14 cellular contexts compared by ENCODE assay signal in the genomic region with DNA sequence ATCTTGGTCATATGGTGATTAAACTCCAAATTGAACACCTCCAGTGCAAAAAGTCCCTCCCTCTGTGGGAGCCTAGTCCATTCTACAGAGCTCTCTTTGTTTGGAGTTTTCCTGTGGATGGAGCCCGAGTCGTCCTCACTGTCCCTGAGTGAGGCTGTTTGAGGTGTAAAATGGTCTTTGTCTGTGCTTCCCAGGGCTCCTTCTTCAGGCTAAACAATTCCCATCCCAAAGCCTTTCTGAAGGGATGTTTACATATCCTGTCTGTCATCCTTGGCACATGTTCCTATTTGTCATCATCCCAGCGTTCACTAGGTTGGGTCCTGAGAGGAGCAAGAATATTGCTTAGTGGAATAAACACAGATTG.
DNase-seq lines count a peak whose midpoint lies in the region; ATAC-seq and TF ChIP-seq lines count a peak whose summit lies in the region.
"Had no signal": no experiment of that assay in that cellular context is flagged by ENCODE, and none has a peak within 500 bp of the region (broad histone marks: within the 10 kb centered on the region; RNA-seq: fewer than 3 reads in every experiment).

No MANE protein-coding gene starts in this region.

- no peaks in the 10 kb centered on the region for H3K9me3 Mint-ChIP-seq in natural killer cell treated with Interleukin-12 subunit alpha and Interleukin-12 subunit beta and Interleukin-15 and Interleukin-18, amount 100 ng/mL, for 72 hours
- H3K9me3 Mint-ChIP-seq: CD8-positive, alpha-beta memory T cell; neural crest cell had no signal

- H3K27ac ChIP-seq in adrenal gland: no peak overlapping the region
- H3K27ac ChIP-seq: body of pancreas had no signal

- H3K4me3 Mint-ChIP-seq in natural killer cell treated with Interleukin-12 subunit alpha and Interleukin-12 subunit beta and Interleukin-15 and Interleukin-18, amount 100 ng/mL, for 72 hours: no peak overlapping the region
- H3K4me3 Mint-ChIP-seq: CD8-positive, alpha-beta memory T cell; neural crest cell had no signal

- intact Hi-C loops in left colon (cut with DNase I, micrococcal nuclease): no loop called here
- intact Hi-C loops in adrenal gland (cut with DNase I): no loop called here

- TF ChIP-seq POLR2A in adrenal gland (IDR thresholded peaks at IDR 0.05): no peak

- H3K4me1 ChIP-seq in adrenal gland (replicated peaks in 1 of 2): no peaks in the 10 kb centered on the region
- H3K4me1 ChIP-seq: body of pancreas had no signal

- no peaks in the 10 kb centered on the region for H3K9me3 ChIP-seq in adrenal gland (replicated peaks in 1 of 3)
- H3K9me3 ChIP-seq: body of pancreas had no signal

- H3K27ac Mint-ChIP-seq in natural killer cell treated with Interleukin-12 subunit alpha and Interleukin-12 subunit beta and Interleukin-15 and Interleukin-18, amount 100 ng/mL, for 72 hours: no peak overlapping the region
- H3K27ac Mint-ChIP-seq: CD8-positive, alpha-beta memory T cell had no signal

- no peaks in the 10 kb centered on the region for H3K27me3 ChIP-seq in adrenal gland
- H3K27me3 ChIP-seq: body of pancreas had no signal

- H3K36me3 ChIP-seq in adrenal gland (replicated peaks in 1 of 2): no peaks in the 10 kb centered on the region

- ATAC-seq in left colon: no peak
- no peak for ATAC-seq in natural killer cell treated with Interleukin-12 subunit alpha and Interleukin-12 subunit beta and Interleukin-15 and Interleukin-18, amount 100 ng/mL, for 72 hours

- peak; percentile 58 for DNase-seq in COLO829 (ENCODE audit: low spot score)
- peak; percentile 64 for DNase-seq in LNCaP clone FGC (ENCODE audit: low read depth)
- peak; percentile 55 for DNase-seq in astrocyte of the hippocampus (ENCODE audit: low read depth, low spot score)
- DNase-seq in iris pigment epithelial cell (ENCODE audit: low read depth): peak; percentile 50
- no peak for DNase-seq in left colon
- DNase-seq in adrenal gland: no peak
- no peak for DNase-seq in NCI-H82 treated with DMSO at 0.1 percent for 48 hours (lab: John Stamatoyannopoulos, UW; ENCODE audit: unreplicated experiment)
- no peak for DNase-seq in natural killer cell treated with Interleukin-12 subunit alpha and Interleukin-12 subunit beta and Interleukin-15 and Interleukin-18, amount 100 ng/mL, for 72 hours (ENCODE audit: low spot score)
- DNase-seq: activated CD8-positive, alpha-beta memory T cell treated with anti-CD3 and anti-CD28 coated beads, Interleukin-2, amount 50 U/mL, for 4 hours; CD8-positive, alpha-beta memory T cell; NCI-H146; T-helper 1 cell had no signal

- WGBS in adrenal gland, 4 donors: 23 to 67% (median 45%) methylated on average over 3 of the region's 3 CpGs

- no peaks in the 10 kb centered on the region for H3K27me3 Mint-ChIP-seq in natural killer cell treated with Interleukin-12 subunit alpha and Interleukin-12 subunit beta and Interleukin-15 and Interleukin-18, amount 100 ng/mL, for 72 hours

- no peaks in the 10 kb centered on the region for H3K36me3 Mint-ChIP-seq in natural killer cell treated with Interleukin-12 subunit alpha and Interleukin-12 subunit beta and Interleukin-15 and Interleukin-18, amount 100 ng/mL, for 72 hours
- H3K36me3 Mint-ChIP-seq: CD8-positive, alpha-beta memory T cell had no signal

- TF ChIP-seq CTCF in LNCaP clone FGC (IDR thresholded peaks at IDR 0.05; ENCODE audit: control insufficient read depth, extremely low read depth, insufficient read depth) (no peak), adrenal gland (IDR thresholded peaks at IDR 0.05) (no peak)

- no peak overlapping the region for H3K4me3 ChIP-seq in LNCaP clone FGC (ENCODE audit: low read depth, low read length)
- no peak overlapping the region for H3K4me3 ChIP-seq in adrenal gland
- H3K4me3 ChIP-seq: body of pancreas had no signal

- H3K4me1 Mint-ChIP-seq in natural killer cell treated with Interleukin-12 subunit alpha and Interleukin-12 subunit beta and Interleukin-15 and Interleukin-18, amount 100 ng/mL, for 72 hours (ENCODE audit: low read depth in 2 of 2): no peaks in the 10 kb centered on the region
- H3K4me1 Mint-ChIP-seq: CD8-positive, alpha-beta memory T cell had no signal

Comparison
In these comparisons a context has a peak if more than half of its experiments do, and no peak if none do; other contexts are left out.
1. DNase-seq: peak in COLO829 (single experiment), LNCaP clone FGC (single experiment), astrocyte of the hippocampus (single experiment) and iris pigment epithelial cell (single experiment); none in left colon (0 of 2), adrenal gland (0 of 7), NCI-H82 treated with DMSO at 0.1 percent for 48 hours (single experiment) and natural killer cell treated with Interleukin-12 subunit alpha and Interleukin-12 subunit beta and Interleukin-15 and Interleukin-18, amount 100 ng/mL, for 72 hours (single experiment).